Comparison of ENCODE assay signal across 2 cellular contexts in genomic region chr2:26141145-26141769, GRCh38.
TF ChIP-seq lines count a peak whose summit lies in the region.

No MANE protein-coding gene starts in this region.

TF ChIP-seq in SK-N-SH treated with all-trans-retinoic acid at 6 μM for 48 hours, 23 proteins besides CTCF, POLR2A, EP300 and RAD21:
- TF ChIP-seq, protein P1, sequence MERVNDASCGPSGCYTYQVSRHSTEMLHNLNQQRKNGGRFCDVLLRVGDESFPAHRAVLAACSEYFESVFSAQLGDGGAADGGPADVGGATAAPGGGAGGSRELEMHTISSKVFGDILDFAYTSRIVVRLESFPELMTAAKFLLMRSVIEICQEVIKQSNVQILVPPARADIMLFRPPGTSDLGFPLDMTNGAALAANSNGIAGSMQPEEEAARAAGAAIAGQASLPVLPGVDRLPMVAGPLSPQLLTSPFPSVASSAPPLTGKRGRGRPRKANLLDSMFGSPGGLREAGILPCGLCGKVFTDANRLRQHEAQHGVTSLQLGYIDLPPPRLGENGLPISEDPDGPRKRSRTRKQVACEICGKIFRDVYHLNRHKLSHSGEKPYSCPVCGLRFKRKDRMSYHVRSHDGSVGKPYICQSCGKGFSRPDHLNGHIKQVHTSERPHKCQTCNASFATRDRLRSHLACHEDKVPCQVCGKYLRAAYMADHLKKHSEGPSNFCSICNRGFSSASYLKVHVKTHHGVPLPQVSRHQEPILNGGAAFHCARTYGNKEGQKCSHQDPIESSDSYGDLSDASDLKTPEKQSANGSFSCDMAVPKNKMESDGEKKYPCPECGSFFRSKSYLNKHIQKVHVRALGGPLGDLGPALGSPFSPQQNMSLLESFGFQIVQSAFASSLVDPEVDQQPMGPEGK (CRISPR knock-in tag; IDR thresholded peaks at IDR 0.05; ENCODE audit: borderline replicate concordance): no peak
- TF ChIP-seq ARNTL (CRISPR knock-in tag; IDR thresholded peaks at IDR 0.05; ENCODE audit: borderline replicate concordance, low read depth): no peak

TF ChIP-seq in SK-N-SH, 30 proteins besides CTCF, POLR2A, EP300 and RAD21 (continued from another document):
- TF ChIP-seq, protein P2, sequence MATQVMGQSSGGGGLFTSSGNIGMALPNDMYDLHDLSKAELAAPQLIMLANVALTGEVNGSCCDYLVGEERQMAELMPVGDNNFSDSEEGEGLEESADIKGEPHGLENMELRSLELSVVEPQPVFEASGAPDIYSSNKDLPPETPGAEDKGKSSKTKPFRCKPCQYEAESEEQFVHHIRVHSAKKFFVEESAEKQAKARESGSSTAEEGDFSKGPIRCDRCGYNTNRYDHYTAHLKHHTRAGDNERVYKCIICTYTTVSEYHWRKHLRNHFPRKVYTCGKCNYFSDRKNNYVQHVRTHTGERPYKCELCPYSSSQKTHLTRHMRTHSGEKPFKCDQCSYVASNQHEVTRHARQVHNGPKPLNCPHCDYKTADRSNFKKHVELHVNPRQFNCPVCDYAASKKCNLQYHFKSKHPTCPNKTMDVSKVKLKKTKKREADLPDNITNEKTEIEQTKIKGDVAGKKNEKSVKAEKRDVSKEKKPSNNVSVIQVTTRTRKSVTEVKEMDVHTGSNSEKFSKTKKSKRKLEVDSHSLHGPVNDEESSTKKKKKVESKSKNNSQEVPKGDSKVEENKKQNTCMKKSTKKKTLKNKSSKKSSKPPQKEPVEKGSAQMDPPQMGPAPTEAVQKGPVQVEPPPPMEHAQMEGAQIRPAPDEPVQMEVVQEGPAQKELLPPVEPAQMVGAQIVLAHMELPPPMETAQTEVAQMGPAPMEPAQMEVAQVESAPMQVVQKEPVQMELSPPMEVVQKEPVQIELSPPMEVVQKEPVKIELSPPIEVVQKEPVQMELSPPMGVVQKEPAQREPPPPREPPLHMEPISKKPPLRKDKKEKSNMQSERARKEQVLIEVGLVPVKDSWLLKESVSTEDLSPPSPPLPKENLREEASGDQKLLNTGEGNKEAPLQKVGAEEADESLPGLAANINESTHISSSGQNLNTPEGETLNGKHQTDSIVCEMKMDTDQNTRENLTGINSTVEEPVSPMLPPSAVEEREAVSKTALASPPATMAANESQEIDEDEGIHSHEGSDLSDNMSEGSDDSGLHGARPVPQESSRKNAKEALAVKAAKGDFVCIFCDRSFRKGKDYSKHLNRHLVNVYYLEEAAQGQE (IDR thresholded peaks at IDR 0.05; ENCODE audit: low read depth, low read length): no peak
- no peak for TF ChIP-seq TAF1 (IDR thresholded peaks at IDR 0.05; ENCODE audit: borderline replicate concordance, low read depth, low read length)
- TF ChIP-seq CHD2 (IDR thresholded peaks at IDR 0.05; ENCODE audit: low read length, partially characterized antibody): no peak
